ENCODE assay signal across 1 cellular context in the genomic region with DNA sequence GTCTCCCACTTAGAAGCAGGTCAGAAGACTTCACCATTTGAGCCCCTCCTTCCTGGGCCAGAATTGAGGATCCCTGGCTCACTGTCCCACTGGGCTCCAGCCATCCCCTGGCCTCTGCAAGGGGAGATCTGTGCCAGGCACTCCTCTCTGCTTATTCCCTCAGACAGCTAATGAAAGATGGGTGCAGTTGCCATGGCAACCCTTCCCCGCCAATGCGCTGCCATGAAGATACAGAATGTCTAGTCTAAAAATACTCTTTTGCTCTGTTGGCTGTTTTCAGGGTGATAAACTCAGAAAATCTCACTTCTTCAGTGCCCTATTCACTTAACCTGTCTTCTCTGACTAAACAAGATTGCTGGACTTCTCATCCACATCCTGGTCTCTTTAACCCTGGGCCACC.
A peak's percentile ranks its signal among the peaks of the same experiment; 100 is the strongest.
TF ChIP-seq lines count a peak whose summit lies in the region.

No MANE protein-coding gene starts in this region.

TF ChIP-seq in HepG2, 621 proteins besides CTCF, POLR2A, EP300 and RAD21 (continued from another document and continues in another):
- TF ChIP-seq, protein P1, sequence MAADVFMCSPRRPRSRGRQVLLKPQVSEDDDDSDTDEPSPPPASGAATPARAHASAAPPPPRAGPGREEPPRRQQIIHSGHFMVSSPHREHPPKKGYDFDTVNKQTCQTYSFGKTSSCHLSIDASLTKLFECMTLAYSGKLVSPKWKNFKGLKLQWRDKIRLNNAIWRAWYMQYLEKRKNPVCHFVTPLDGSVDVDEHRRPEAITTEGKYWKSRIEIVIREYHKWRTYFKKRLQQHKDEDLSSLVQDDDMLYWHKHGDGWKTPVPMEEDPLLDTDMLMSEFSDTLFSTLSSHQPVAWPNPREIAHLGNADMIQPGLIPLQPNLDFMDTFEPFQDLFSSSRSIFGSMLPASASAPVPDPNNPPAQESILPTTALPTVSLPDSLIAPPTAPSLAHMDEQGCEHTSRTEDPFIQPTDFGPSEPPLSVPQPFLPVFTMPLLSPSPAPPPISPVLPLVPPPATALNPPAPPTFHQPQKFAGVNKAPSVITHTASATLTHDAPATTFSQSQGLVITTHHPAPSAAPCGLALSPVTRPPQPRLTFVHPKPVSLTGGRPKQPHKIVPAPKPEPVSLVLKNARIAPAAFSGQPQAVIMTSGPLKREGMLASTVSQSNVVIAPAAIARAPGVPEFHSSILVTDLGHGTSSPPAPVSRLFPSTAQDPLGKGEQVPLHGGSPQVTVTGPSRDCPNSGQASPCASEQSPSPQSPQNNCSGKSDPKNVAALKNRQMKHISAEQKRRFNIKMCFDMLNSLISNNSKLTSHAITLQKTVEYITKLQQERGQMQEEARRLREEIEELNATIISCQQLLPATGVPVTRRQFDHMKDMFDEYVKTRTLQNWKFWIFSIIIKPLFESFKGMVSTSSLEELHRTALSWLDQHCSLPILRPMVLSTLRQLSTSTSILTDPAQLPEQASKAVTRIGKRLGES (CRISPR knock-in tag; IDR thresholded peaks at IDR 0.05; ENCODE audit: borderline replicate concordance): no peak
- TF ChIP-seq ZFP41 (CRISPR knock-in tag; IDR thresholded peaks at IDR 0.05; ENCODE audit: borderline replicate concordance) (no peak), ADNP (CRISPR knock-in tag; IDR thresholded peaks at IDR 0.05) (no peak), ZSCAN9 (CRISPR knock-in tag; IDR thresholded peaks at IDR 0.05; ENCODE audit: borderline replicate concordance) (no peak), ZNF333 (CRISPR knock-in tag; IDR thresholded peaks at IDR 0.05; ENCODE audit: borderline replicate concordance) (no peak), MAFF (IDR thresholded peaks at IDR 0.05; ENCODE audit: low read depth, low read length) (no peak), ZNF747 (CRISPR knock-in tag; IDR thresholded peaks at IDR 0.05; ENCODE audit: borderline replicate concordance) (0 out of 2 replicates have a peak, but pooled peaks have one; percentile 26), NCOA5 (CRISPR knock-in tag; IDR thresholded peaks at IDR 0.05) (no peak), IKZF4 (CRISPR knock-in tag; IDR thresholded peaks at IDR 0.05; ENCODE audit: borderline replicate concordance, low read depth, not compliant biosample characterization) (no peak), NPAS2 (CRISPR knock-in tag; IDR thresholded peaks at IDR 0.05; ENCODE audit: borderline replicate concordance) (no peak), THAP9 (CRISPR knock-in tag; IDR thresholded peaks at IDR 0.05; ENCODE audit: borderline replicate concordance) (0 out of 2 replicates have a peak, but pooled peaks have one; percentile 34), ZNF549 (CRISPR knock-in tag; IDR thresholded peaks at IDR 0.05) (no peak), ATM (IDR thresholded peaks at IDR 0.05; ENCODE audit: borderline replicate concordance) (no peak), TEAD3 (CRISPR knock-in tag; optimal IDR thresholded peaks at IDR 0.05; ENCODE audit: borderline replicate concordance) (no peak), TBX2 (CRISPR knock-in tag; IDR thresholded peaks at IDR 0.05; ENCODE audit: borderline replicate concordance) (no peak), RFXAP (CRISPR knock-in tag; IDR thresholded peaks at IDR 0.05; ENCODE audit: borderline replicate concordance) (no peak), SMAD9 (CRISPR knock-in tag; IDR thresholded peaks at IDR 0.05) (no peak), ZNF567 (CRISPR knock-in tag; IDR thresholded peaks at IDR 0.05; ENCODE audit: borderline replicate concordance) (0 out of 2 replicates have a peak, but pooled peaks have one; percentile 62), ATF3 (CRISPR knock-in tag; IDR thresholded peaks at IDR 0.05) (no peak), ZNF816 (CRISPR knock-in tag; IDR thresholded peaks at IDR 0.05; ENCODE audit: borderline replicate concordance) (no peak), ZNF234 (CRISPR knock-in tag; conservative IDR thresholded peaks at IDR 0.05) (no peak), RFX1 (IDR thresholded peaks at IDR 0.05) (peak; percentile 50; the same call in 1 of the 2 replicates), ZNF772 (CRISPR knock-in tag; IDR thresholded peaks at IDR 0.05) (0 out of 2 replicates have a peak, but pooled peaks have one; percentile 40), ZNF691 (CRISPR knock-in tag; IDR thresholded peaks at IDR 0.05; ENCODE audit: borderline replicate concordance, low read depth) (no peak), TCF7 (IDR thresholded peaks at IDR 0.05; ENCODE audit: low read depth) (no peak), ZNF580 (CRISPR knock-in tag; IDR thresholded peaks at IDR 0.05; ENCODE audit: borderline replicate concordance, low read depth) (no peak), ZNF546 (CRISPR knock-in tag; conservative IDR thresholded peaks at IDR 0.05) (no peak), CEBPZ (IDR thresholded peaks at IDR 0.05; ENCODE audit: low read length) (no peak), ZNF512B (CRISPR knock-in tag; IDR thresholded peaks at IDR 0.05; ENCODE audit: borderline replicate concordance) (0 out of 2 replicates have a peak, but pooled peaks have one; percentile 53), EHMT2 (IDR thresholded peaks at IDR 0.05; ENCODE audit: borderline replicate concordance, low read depth, low read length) (no peak), ZNF841 (CRISPR knock-in tag; IDR thresholded peaks at IDR 0.05; ENCODE audit: borderline replicate concordance) (no peak), FOXA3 (CRISPR knock-in tag; IDR thresholded peaks at IDR 0.05) (no peak), GMEB1 (CRISPR knock-in tag; IDR thresholded peaks at IDR 0.05; ENCODE audit: borderline replicate concordance) (no peak), ZFY (CRISPR knock-in tag; IDR thresholded peaks at IDR 0.05) (no peak)
- TF ChIP-seq, protein P2, sequence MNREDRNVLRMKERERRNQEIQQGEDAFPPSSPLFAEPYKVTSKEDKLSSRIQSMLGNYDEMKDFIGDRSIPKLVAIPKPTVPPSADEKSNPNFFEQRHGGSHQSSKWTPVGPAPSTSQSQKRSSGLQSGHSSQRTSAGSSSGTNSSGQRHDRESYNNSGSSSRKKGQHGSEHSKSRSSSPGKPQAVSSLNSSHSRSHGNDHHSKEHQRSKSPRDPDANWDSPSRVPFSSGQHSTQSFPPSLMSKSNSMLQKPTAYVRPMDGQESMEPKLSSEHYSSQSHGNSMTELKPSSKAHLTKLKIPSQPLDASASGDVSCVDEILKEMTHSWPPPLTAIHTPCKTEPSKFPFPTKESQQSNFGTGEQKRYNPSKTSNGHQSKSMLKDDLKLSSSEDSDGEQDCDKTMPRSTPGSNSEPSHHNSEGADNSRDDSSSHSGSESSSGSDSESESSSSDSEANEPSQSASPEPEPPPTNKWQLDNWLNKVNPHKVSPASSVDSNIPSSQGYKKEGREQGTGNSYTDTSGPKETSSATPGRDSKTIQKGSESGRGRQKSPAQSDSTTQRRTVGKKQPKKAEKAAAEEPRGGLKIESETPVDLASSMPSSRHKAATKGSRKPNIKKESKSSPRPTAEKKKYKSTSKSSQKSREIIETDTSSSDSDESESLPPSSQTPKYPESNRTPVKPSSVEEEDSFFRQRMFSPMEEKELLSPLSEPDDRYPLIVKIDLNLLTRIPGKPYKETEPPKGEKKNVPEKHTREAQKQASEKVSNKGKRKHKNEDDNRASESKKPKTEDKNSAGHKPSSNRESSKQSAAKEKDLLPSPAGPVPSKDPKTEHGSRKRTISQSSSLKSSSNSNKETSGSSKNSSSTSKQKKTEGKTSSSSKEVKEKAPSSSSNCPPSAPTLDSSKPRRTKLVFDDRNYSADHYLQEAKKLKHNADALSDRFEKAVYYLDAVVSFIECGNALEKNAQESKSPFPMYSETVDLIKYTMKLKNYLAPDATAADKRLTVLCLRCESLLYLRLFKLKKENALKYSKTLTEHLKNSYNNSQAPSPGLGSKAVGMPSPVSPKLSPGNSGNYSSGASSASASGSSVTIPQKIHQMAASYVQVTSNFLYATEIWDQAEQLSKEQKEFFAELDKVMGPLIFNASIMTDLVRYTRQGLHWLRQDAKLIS (CRISPR knock-in tag; IDR thresholded peaks at IDR 0.05): no peak
- TF ChIP-seq, protein P3, sequence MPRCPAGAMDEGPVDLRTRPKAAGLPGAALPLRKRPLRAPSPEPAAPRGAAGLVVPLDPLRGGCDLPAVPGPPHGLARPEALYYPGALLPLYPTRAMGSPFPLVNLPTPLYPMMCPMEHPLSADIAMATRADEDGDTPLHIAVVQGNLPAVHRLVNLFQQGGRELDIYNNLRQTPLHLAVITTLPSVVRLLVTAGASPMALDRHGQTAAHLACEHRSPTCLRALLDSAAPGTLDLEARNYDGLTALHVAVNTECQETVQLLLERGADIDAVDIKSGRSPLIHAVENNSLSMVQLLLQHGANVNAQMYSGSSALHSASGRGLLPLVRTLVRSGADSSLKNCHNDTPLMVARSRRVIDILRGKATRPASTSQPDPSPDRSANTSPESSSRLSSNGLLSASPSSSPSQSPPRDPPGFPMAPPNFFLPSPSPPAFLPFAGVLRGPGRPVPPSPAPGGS (CRISPR knock-in tag; IDR thresholded peaks at IDR 0.05): no peak
